In genomic region chr22:32848226-32848625, GRCh38 we compare ENCODE assay signal across 18 cellular contexts. TPM values are rescaled to one million over a fixed set of nuclear protein-coding genes. Genes with fewer than 3 reads are reported as not detected.
"Had no signal": no experiment of that assay in that cellular context is flagged by ENCODE, and none has a peak within 500 bp of the region (broad histone marks: within the 10 kb centered on the region; RNA-seq: fewer than 3 reads in every experiment).

No MANE protein-coding gene starts in this region.

- H3K27ac ChIP-seq: ovary, spleen had no signal

- DNase-seq: activated CD4-positive, alpha-beta T cell treated with anti-CD3 and anti-CD28 coated beads for 36 hours; activated CD4-positive, CD25-positive, alpha-beta regulatory T cell; activated CD8-positive, alpha-beta memory T cell treated with anti-CD3 and anti-CD28 coated beads, Interleukin-2, amount 10 ng/mL, durations not matched to agents 7 days and 5 days; activated CD8-positive, alpha-beta T cell treated with anti-CD3 and anti-CD28 coated beads, Interleukin-2, amount 10 ng/mL, durations not matched to agents 7 days and 5 days; activated naive CD8-positive, alpha-beta T cell treated with anti-CD3 and anti-CD28 coated beads, Interleukin-2, amount 50 U/mL, for 24 hours; activated T-cell treated with anti-CD3 and anti-CD28 coated beads, Interleukin-2, amount 50 U/mL, for 48 hours; amygdala; caudate nucleus; cortex of kidney; effector memory CD8-positive, alpha-beta T cell; erythroblast; foreskin fibroblast; left colon; naive thymus-derived CD4-positive, alpha-beta T cell; ovary; spleen; stimulated activated naive CD4-positive, alpha-beta T cell had no signal

- H3K9me3 ChIP-seq: ovary, spleen had no signal

- H3K4me3 ChIP-seq: ovary, spleen had no signal

- H3K27me3 ChIP-seq: ovary, spleen had no signal

- H3K36me3 ChIP-seq: ovary had no signal

- ATAC-seq: activated CD4-positive, alpha-beta T cell treated with anti-CD3 and anti-CD28 coated beads for 36 hours; activated CD8-positive, alpha-beta memory T cell treated with anti-CD3 and anti-CD28 coated beads, Interleukin-2, amount 10 ng/mL, durations not matched to agents 7 days and 5 days; activated CD8-positive, alpha-beta T cell treated with anti-CD3 and anti-CD28 coated beads, Interleukin-2, amount 10 ng/mL, durations not matched to agents 7 days and 5 days; activated naive CD8-positive, alpha-beta T cell treated with anti-CD3 and anti-CD28 coated beads, Interleukin-2, amount 50 U/mL, for 24 hours; effector memory CD8-positive, alpha-beta T cell; left colon; naive thymus-derived CD4-positive, alpha-beta T cell had no signal

RNA-seq across cellular contexts. Expression of gene TIMP3, which starts 46.7 kb away (rescaled TPM):
- total RNA-seq: activated CD4-positive, alpha-beta T cell treated with anti-CD3 and anti-CD28 coated beads for 36 hours; activated CD8-positive, alpha-beta memory T cell treated with anti-CD3 and anti-CD28 coated beads, Interleukin-2, amount 10 ng/mL, durations not matched to agents 7 days and 5 days; activated CD8-positive, alpha-beta T cell treated with anti-CD3 and anti-CD28 coated beads, Interleukin-2, amount 10 ng/mL, durations not matched to agents 7 days and 5 days; T-helper 1 cell treated with Interleukin-12 subunit alpha and Interleukin-12 subunit beta and Interleukin-4 antibody, amounts not matched to agents 30 ng/mL and 1 ng/mL, for 36 hours had no signal
- polyA plus RNA-seq: naive thymus-derived CD4-positive, alpha-beta T cell had no signal
